17 cellular contexts compared by ENCODE assay signal in the genomic region with DNA sequence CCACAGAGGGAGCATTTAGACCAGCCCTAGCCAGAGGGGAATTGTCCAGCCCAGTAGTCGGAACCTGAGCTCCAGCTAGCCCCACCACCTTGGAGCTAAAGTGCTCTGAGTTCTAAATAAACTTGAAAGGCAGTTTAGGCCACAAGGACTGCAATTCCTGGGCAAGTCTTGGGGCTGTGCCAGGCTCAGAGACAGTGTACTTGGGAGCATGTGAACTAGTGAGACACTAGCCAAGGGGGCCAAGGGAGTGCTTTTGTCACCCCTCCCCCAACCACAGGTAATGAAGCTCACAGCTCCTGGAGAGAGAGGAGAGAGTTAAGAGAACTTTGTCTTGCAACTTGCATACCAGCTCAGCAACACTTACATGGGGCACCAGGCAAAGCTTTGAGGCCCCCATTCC.
A peak's percentile ranks its signal among the peaks of the same experiment; 100 is the strongest.
DNase-seq lines count a peak whose midpoint lies in the region; ATAC-seq and TF ChIP-seq lines count a peak whose summit lies in the region.
"Had no signal": no experiment of that assay in that cellular context is flagged by ENCODE, and none has a peak within 500 bp of the region (broad histone marks: within the 10 kb centered on the region; RNA-seq: fewer than 3 reads in every experiment).

No MANE protein-coding gene starts in this region.

- H3K9me3 Mint-ChIP-seq in GM23338 (peaks cover 3% of the 10 kb centered on the region; the same call in 1 of the 3 replicates), glutamatergic neuron (ENCODE audit: unreplicated experiment) (no peaks in the 10 kb centered on the region)
- H3K9me3 Mint-ChIP-seq: CD8-positive, alpha-beta T cell had no signal

- H3K4me3 Mint-ChIP-seq in GM23338 (no peak overlapping the region; the same call in 2 of the 3 replicates), glutamatergic neuron (ENCODE audit: unreplicated experiment) (no peak overlapping the region)
- H3K4me3 Mint-ChIP-seq: B cell; CD8-positive, alpha-beta T cell had no signal

- no peak overlapping the region for H3K4me3 ChIP-seq in GM23338
- no peak overlapping the region for H3K4me3 ChIP-seq in HCT116 (replicated peaks in 1 of 2; ENCODE audit: low read depth in 1 of 2, low read length in 2 of 2)
- H3K4me3 ChIP-seq in uterus = no peak overlapping the region
- H3K4me3 ChIP-seq: BLaER1 treated with 17β-estradiol and CSF1 and Interleukin-3, amounts not matched to agents 10 nM and 100 nM; GM12878; HAP-1; K562 had no signal

- ATAC-seq in GM23338 = peak; percentile 84
- ATAC-seq in HCT116 = peak; percentile 39; the same call in 1 of the 2 replicates
- ATAC-seq in HG03439 (IDR thresholded peaks at IDR 0.05; ENCODE audit: unreplicated experiment) = no peak
- ATAC-seq: CD8-positive, alpha-beta T cell; GM12878; K562 had no signal

- intact Hi-C loops in HCT116 (cut with micrococcal nuclease) (loop anchor here (2.0 kb wide), 1 partner anchor 419 kb away; no protein-coding TSS in a partner anchor), uterus (cut with DNase I; ENCODE audit: low total_unique reads) (no loop called here)

- POLR2A ChIA-PET in HCT116 (lab: Charles Lee) = no interaction called here

- H3K4me1 ChIP-seq in GM23338 (ENCODE audit: insufficient read depth) (peaks cover 16% of the 10 kb centered on the region), HCT116 (ENCODE audit: control insufficient read depth in 1 of 2, insufficient read depth in 2 of 2, low read length in 2 of 2) (peaks cover 0 to 7% of the 10 kb centered on the region in 2 experiments; a peak in 1 of 4 replicates), uterus (no peaks in the 10 kb centered on the region)
- H3K4me1 ChIP-seq: HAP-1 had no signal

- TF ChIP-seq CTCF in GM23338 (conservative IDR thresholded peaks at IDR 0.05; ENCODE audit: low read depth in 2 of 2) (no peak; a peak in 1 of 4 replicates), HCT116 (IDR thresholded peaks at IDR 0.05 in 2 of 3, conservative IDR thresholded peaks at IDR 0.05 in 1 of 3; ENCODE audit: borderline replicate concordance in 1 of 3, insufficient read depth in 1 of 3, low read depth in 2 of 3, low read length in 2 of 3) (no peak), glutamatergic neuron (IDR thresholded peaks at IDR 0.05; ENCODE audit: partially characterized antibody, unreplicated experiment) (no peak), uterus (IDR thresholded peaks at IDR 0.05) (no peak)

- H4K20me1 ChIP-seq in GM23338 (replicated peaks; ENCODE audit: insufficient read depth) (no peaks in the 10 kb centered on the region), HCT116 (ENCODE audit: insufficient read depth) (no peaks in the 10 kb centered on the region)
- H4K20me1 ChIP-seq: BLaER1 treated with 17β-estradiol and CSF1 and Interleukin-3, amounts not matched to agents 10 nM and 100 nM had no signal

- H3K9me3 ChIP-seq in HCT116 (ENCODE audit: control insufficient read depth in 1 of 2, insufficient read depth in 1 of 2, low read depth in 1 of 2, low read length in 2 of 2) (no peaks in the 10 kb centered on the region), uterus (no peaks in the 10 kb centered on the region)
- H3K9me3 ChIP-seq: BLaER1 treated with 17β-estradiol and CSF1 and Interleukin-3, amounts not matched to agents 10 nM and 100 nM; HAP-1 had no signal

- RAD21 ChIA-PET in HCT116 (lab: Charles Lee; ENCODE audit: low non-redundant PET in 1 of 2, low total read pairs in 2 of 2, uncharacterized antibody in 2 of 2, unreplicated experiment in 2 of 2) = no interaction called here

- CTCF ChIA-PET in HCT116 (lab: Charles Lee) = interaction anchor here (0.7 to 1.3 kb wide), 3 partner anchors 9 to 39 kb away, joined by 3 read pairs; no protein-coding TSS in a partner anchor

- peak overlapping the region; percentile 95 for H2AFZ ChIP-seq in GM23338
- peak overlapping the region; percentile 61 for H2AFZ ChIP-seq in HCT116 (ENCODE audit: low read depth, low read length, poor library complexity, severe bottlenecking)

- H3F3A ChIP-seq in GM23338 (replicated peaks; ENCODE audit: low read depth) = no peaks in the 10 kb centered on the region

- H3K27me3 ChIP-seq in GM23338 (ENCODE audit: insufficient read depth) (no peaks in the 10 kb centered on the region), HCT116 (ENCODE audit: insufficient read depth, low read length) (no peaks in the 10 kb centered on the region), uterus (no peaks in the 10 kb centered on the region)
- H3K27me3 ChIP-seq: BLaER1 treated with 17β-estradiol and CSF1 and Interleukin-3, amounts not matched to agents 10 nM and 100 nM had no signal

- H3K27me3 Mint-ChIP-seq in GM23338 (ENCODE audit: insufficient read depth, low read depth, poor library complexity) (peaks cover 6% of the 10 kb centered on the region), glutamatergic neuron (ENCODE audit: unreplicated experiment) (peaks cover 2% of the 10 kb centered on the region)

- H3K27ac Mint-ChIP-seq in GM23338 = no peak overlapping the region
- H3K27ac Mint-ChIP-seq in glutamatergic neuron (ENCODE audit: unreplicated experiment) = no peak overlapping the region
- H3K27ac Mint-ChIP-seq: B cell; CD8-positive, alpha-beta T cell had no signal

- H3K36me3 ChIP-seq in GM23338 (ENCODE audit: insufficient read depth) = no peaks in the 10 kb centered on the region
- no peaks in the 10 kb centered on the region for H3K36me3 ChIP-seq in HCT116 (ENCODE audit: control insufficient read depth in 1 of 2, insufficient read depth in 2 of 2, low read length in 2 of 2)
- no peaks in the 10 kb centered on the region for H3K36me3 ChIP-seq in uterus
- H3K36me3 ChIP-seq: BLaER1 treated with 17β-estradiol and CSF1 and Interleukin-3, amounts not matched to agents 10 nM and 100 nM; HAP-1 had no signal

- H3K79me2 ChIP-seq in GM23338 (replicated peaks; ENCODE audit: insufficient read depth) (no peaks in the 10 kb centered on the region), HCT116 (ENCODE audit: insufficient read depth, low read length) (no peaks in the 10 kb centered on the region)

- H3K4me2 ChIP-seq in GM23338 (0 out of 2 replicates have a peak overlapping the region, but pooled peaks have one; percentile 53), HCT116 (ENCODE audit: low read length) (no peak overlapping the region)
- H3K4me2 ChIP-seq: BLaER1 treated with 17β-estradiol and CSF1 and Interleukin-3, amounts not matched to agents 10 nM and 100 nM had no signal

- H3K9me2 ChIP-seq in GM23338 (ENCODE audit: insufficient read depth) (no peaks in the 10 kb centered on the region), HCT116 (ENCODE audit: insufficient read depth) (no peaks in the 10 kb centered on the region)

- no peak overlapping the region for H3K9ac ChIP-seq in HCT116 (ENCODE audit: low read length)
- H3K9ac ChIP-seq: BLaER1 treated with 17β-estradiol and CSF1 and Interleukin-3, amounts not matched to agents 10 nM and 100 nM had no signal

- H3K4me1 Mint-ChIP-seq in GM23338 (peaks cover 11% of the 10 kb centered on the region), glutamatergic neuron (ENCODE audit: low read depth, unreplicated experiment) (peaks cover 2% of the 10 kb centered on the region)
- H3K4me1 Mint-ChIP-seq: B cell had no signal

- TF ChIP-seq POLR2A in HCT116 (IDR thresholded peaks at IDR 0.05; ENCODE audit: borderline replicate concordance, extremely low read depth, insufficient read depth, insufficient read length) (no peak), uterus (IDR thresholded peaks at IDR 0.05) (no peak)

- DNase-seq in GM23338 (ENCODE audit: low spot score) (peak; percentile 42), HCT116 (ENCODE audit: low read depth, low spot score) (no peak), astrocyte of the hippocampus (ENCODE audit: low read depth, low spot score) (peak; percentile 2), islet precursor cell (peak; percentile 63), glutamatergic neuron (no peak), uterus (no peak), glomerular visceral epithelial cell (ENCODE audit: extremely low spot score) (no peak)
- DNase-seq: Calu3; CD8-positive, alpha-beta T cell; DMS79 treated with DMSO at 0.1 percent for 48 hours; IMR-90 had no signal

- TF ChIP-seq RAD21 in HCT116 (IDR thresholded peaks at IDR 0.05; ENCODE audit: low read depth) = no peak

- no peaks in the 10 kb centered on the region for H3K36me3 Mint-ChIP-seq in GM23338 (ENCODE audit: low read depth)
- no peaks in the 10 kb centered on the region for H3K36me3 Mint-ChIP-seq in glutamatergic neuron (ENCODE audit: unreplicated experiment)
- H3K36me3 Mint-ChIP-seq: CD8-positive, alpha-beta T cell had no signal

- BruUV-seq in HCT116 (replicated peaks; lab: Mats Ljungman, UMichigan) = no TSS peak

- H3K27ac ChIP-seq in GM23338 (ENCODE audit: low read depth) (no peak overlapping the region), HCT116 (ENCODE audit: low read depth, low read length) (no peak overlapping the region), uterus (no peak overlapping the region)
- H3K27ac ChIP-seq: BLaER1 treated with 17β-estradiol and CSF1 and Interleukin-3, amounts not matched to agents 10 nM and 100 nM had no signal

TF ChIP-seq in GM23338, 12 proteins besides CTCF, POLR2A, EP300 and RAD21 (continues in another document):
- TF ChIP-seq EZH2 (IDR thresholded peaks at IDR 0.05; ENCODE audit: low read depth, unreplicated experiment) (no peak), STAT1 (IDR thresholded peaks at IDR 0.05; ENCODE audit: unreplicated experiment) (no peak)
- TF ChIP-seq, protein P1, sequence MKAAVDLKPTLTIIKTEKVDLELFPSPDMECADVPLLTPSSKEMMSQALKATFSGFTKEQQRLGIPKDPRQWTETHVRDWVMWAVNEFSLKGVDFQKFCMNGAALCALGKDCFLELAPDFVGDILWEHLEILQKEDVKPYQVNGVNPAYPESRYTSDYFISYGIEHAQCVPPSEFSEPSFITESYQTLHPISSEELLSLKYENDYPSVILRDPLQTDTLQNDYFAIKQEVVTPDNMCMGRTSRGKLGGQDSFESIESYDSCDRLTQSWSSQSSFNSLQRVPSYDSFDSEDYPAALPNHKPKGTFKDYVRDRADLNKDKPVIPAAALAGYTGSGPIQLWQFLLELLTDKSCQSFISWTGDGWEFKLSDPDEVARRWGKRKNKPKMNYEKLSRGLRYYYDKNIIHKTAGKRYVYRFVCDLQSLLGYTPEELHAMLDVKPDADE (IDR thresholded peaks at IDR 0.05) = no peak

TF ChIP-seq in HCT116, 20 proteins besides CTCF, POLR2A, EP300 and RAD21:
- TF ChIP-seq ZNF274 (IDR thresholded peaks at IDR 0.05; ENCODE audit: low read depth, low read length) = no peak

Comparison
In these comparisons a context has a peak if more than half of its experiments do, and no peak if none do; other contexts are left out.
1. DNase-seq: peak in GM23338 (single experiment), astrocyte of the hippocampus (single experiment) and islet precursor cell (single experiment); none in HCT116 (single experiment), glutamatergic neuron (single experiment), uterus (0 of 2) and glomerular visceral epithelial cell (single experiment).